Comparison of ENCODE assay signal across 8 cellular contexts in the genomic region with DNA sequence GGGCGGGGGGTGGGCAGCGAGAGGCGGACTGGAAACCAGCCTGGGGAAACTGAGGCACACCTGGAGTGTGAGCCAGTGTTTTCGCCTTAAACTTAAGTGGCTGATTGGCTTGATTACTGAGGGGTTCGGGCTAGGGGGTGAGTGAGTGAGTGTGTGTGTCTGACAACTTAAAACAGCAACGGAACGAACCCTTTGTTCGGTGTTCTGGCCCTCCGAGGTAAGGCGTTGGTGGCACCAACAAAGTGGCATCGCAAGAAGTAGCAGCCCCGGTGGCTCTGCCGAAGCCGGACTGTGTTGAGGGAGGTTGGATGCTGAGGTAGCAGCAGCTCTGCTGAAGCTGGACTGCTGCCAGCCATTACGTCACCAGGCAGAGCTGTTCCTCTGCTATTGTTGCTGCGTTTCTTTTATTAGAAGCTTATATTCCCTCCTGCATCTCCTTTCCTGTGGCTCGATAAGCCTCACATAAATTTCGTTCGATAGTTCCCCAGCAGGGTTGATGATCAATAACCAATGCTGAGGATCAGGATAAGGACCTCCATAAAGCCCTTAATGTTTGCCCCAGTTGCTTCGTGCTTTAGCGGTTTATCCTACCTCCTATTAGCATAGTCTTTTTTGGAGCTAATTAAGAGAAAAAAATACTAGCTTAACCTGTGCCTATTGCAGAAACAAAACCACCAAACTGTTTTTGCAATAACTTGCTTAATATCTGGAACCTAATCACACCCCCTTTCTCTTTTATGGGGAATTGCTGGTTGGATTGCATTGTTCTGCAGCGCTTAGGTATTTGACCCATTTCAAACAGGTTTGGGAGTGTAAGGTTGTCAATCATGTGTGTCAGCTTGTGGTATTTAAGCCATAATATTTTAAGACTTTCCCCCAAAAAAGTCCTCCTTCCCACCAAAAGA. TPM values are rescaled to one million over a fixed set of nuclear protein-coding genes. Genes with fewer than 3 reads are reported as not detected.
DNase-seq lines count a peak whose midpoint lies in the region; ATAC-seq and TF ChIP-seq lines count a peak whose summit lies in the region.

No MANE protein-coding gene starts in this region.

- H3K36me3 ChIP-seq in HUES6 (ENCODE audit: control insufficient read depth, insufficient read depth, low read length), result no peaks in the 10 kb centered on the region
- H3K36me3 ChIP-seq in mesodermal cell (ENCODE audit: control insufficient read depth, insufficient read depth, low read length), result peaks cover 3% of the 10 kb centered on the region

- peak; percentile 31 for DNase-seq in NOMO-1 treated with dmso at 0.1 percent for 144 hours (lab: John Stamatoyannopoulos, UW; ENCODE audit: unreplicated experiment)
- DNase-seq in activated T-cell treated with anti-CD3 and anti-CD28 coated beads for 4 hours, result peak; percentile 69
- peak; percentile 36 for DNase-seq in epidermal melanocyte (ENCODE audit: insufficient read length, low spot score)
- DNase-seq in stimulated activated CD8-positive, alpha-beta memory T cell treated with anti-CD3 and anti-CD28 coated beads, Interleukin-12 subunit alpha, Interleukin-12 subunit beta, amount 100 ng/mL, for 1 hour (ENCODE audit: low read depth), result peak; percentile 69

- ATAC-seq in GM18519 (IDR thresholded peaks at IDR 0.05; ENCODE audit: low FRiP score, unreplicated experiment), result no peak

- H3K4me1 ChIP-seq in HUES6 (ENCODE audit: control insufficient read depth, insufficient read depth, low read length), result peaks cover 11% of the 10 kb centered on the region
- H3K4me1 ChIP-seq in mesodermal cell (ENCODE audit: control insufficient read depth, insufficient read depth, low read length, poor library complexity, severe bottlenecking), result no peaks in the 10 kb centered on the region

- H3K9ac ChIP-seq in HUES6 (ENCODE audit: low read length), result peak overlapping the region; percentile 72

- 0 to 1% methylated on average over 16 to 17 of the region's 22 CpGs for WGBS in mesodermal cell (ENCODE audit: insufficient coverage in 2 of 2), 2 experiments

- no peak for TF ChIP-seq CTCF in C4-2B (conservative IDR thresholded peaks at IDR 0.05)

- H3K27ac ChIP-seq in C4-2B (peak overlapping the region; percentile 74), HUES6 (ENCODE audit: low read depth, low read length) (no peak overlapping the region; the same call in 1 of the 2 replicates), mesodermal cell (ENCODE audit: low read depth, low read length, severe bottlenecking) (peak overlapping the region; percentile 65)

- peaks cover 8% of the 10 kb centered on the region; the same call in 1 of the 2 replicates for H3K27me3 ChIP-seq in HUES6 (ENCODE audit: control insufficient read depth, insufficient read depth, low read length)

- H3K4me3 ChIP-seq in HUES6 (ENCODE audit: low read depth, low read length) (peak overlapping the region; percentile 73), mesodermal cell (ENCODE audit: extremely low read depth, insufficient read depth, low read length, poor library complexity, severe bottlenecking) (peak overlapping the region; percentile 84)

- H3K9me3 ChIP-seq in HUES6 (ENCODE audit: control insufficient read depth, insufficient read depth, low read depth, low read length) (no peaks in the 10 kb centered on the region), mesodermal cell (ENCODE audit: control insufficient read depth, low read length) (no peaks in the 10 kb centered on the region)

RNA-seq across cellular contexts. Expression of a gene that starts 1.3 kb away (rescaled TPM):
- polyA plus RNA-seq in mesodermal cell (2013, experiment 1 of 2), result 6.7 TPM
- 6.7 TPM for polyA plus RNA-seq in mesodermal cell (2013, experiment 2 of 2)

RNA-seq across cellular contexts. Expression of a gene that starts 1.6 kb away (rescaled TPM):
- 11.1 TPM for polyA plus RNA-seq in mesodermal cell (2013, experiment 1 of 2)
- 11.5 TPM for polyA plus RNA-seq in mesodermal cell (2013, experiment 2 of 2)
